Comparison of ENCODE assay signal across 8 cellular contexts in the genomic region with DNA sequence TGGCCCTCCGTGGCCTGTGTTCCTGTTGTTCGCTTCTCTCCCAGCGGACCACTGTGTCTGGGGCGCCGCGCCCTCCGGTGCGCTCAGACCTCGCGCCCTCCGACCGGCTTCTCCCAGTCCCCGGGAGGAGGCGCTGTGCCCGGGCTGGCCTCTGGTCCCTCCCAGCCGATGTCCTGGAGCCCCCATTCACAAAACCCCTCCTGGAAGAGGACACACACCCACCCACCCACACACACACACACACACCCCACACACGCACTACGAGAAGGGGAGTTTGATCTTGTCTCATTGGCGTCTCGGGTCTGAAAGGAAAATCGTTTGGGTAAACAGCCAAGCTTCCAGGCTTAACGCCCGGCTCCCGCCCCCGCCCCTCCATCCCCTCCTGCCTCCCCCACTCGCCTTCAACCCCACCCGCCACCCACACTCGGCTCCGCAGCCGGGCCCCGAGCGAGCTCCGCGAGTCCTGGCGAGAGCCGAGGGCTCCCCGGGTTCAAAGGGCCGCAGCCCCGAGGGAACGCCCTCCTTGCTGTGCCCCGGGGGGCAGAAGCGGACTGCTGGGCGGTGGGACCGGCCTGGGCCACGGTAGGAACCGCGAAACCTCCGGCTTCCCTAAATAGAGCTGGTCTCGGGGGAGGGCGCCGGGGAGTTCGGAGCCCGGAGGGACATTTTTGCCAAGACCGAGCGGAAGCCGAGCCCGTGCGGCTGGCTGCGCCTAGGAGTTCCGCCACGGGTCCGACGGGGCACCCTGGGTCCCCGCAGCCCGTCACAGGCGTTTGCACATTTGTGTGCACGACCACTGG.
DNase-seq lines count a peak whose midpoint lies in the region; ATAC-seq and TF ChIP-seq lines count a peak whose summit lies in the region.

No MANE protein-coding gene starts in this region.

- no peaks in the 10 kb centered on the region for H3K9me3 ChIP-seq in iPS-15b (ENCODE audit: control insufficient read depth, insufficient read depth, low read length)

- H3K27me3 ChIP-seq in iPS-15b (ENCODE audit: control insufficient read depth, insufficient read depth, low read length) = peaks cover 99% of the 10 kb centered on the region

- no peak overlapping the region for H3K9ac ChIP-seq in iPS-15b (ENCODE audit: low read depth, low read length)

- H3K4me3 ChIP-seq in astrocyte of the cerebellum (ENCODE audit: low read depth, low read length) (peak overlapping the region; percentile 58), iPS-15b (ENCODE audit: low read depth, low read length) (peak overlapping the region; percentile 48), skeletal muscle cell (ENCODE audit: low read depth, low read length) (peak overlapping the region; percentile 60)

- in situ Hi-C loops in astrocyte of the cerebellum (cut with HindIII; ENCODE audit: low sequenced_read_pairs) = no loop called here

- no peak for DNase-seq in astrocyte of the cerebellum (ENCODE audit: low read depth)
- DNase-seq in skeletal muscle cell (ENCODE audit: low read depth) = no peak
- no peak for DNase-seq in activated gamma-delta T cell (lab: John Stamatoyannopoulos, UW)
- no peak for DNase-seq in GM19238 (ENCODE audit: insufficient read length, low spot score)
- no peak for DNase-seq in NCI-H2171 treated with DMSO at 0.1 percent for 48 hours (lab: John Stamatoyannopoulos, UW)
- no peak for DNase-seq in activated naive CD8-positive, alpha-beta T cell treated with anti-CD3 and anti-CD28 coated beads, Interleukin-2, amount 50 U/mL, for 24 hours

- H3K36me3 Mint-ChIP-seq in activated naive CD8-positive, alpha-beta T cell treated with anti-CD3 and anti-CD28 coated beads, Interleukin-2, amount 50 U/mL, for 24 hours (ENCODE audit: low read depth) = no peaks in the 10 kb centered on the region

- no peak for ATAC-seq in activated naive CD8-positive, alpha-beta T cell treated with anti-CD3 and anti-CD28 coated beads, Interleukin-2, amount 50 U/mL, for 24 hours

- no peak overlapping the region for H3K4me3 Mint-ChIP-seq in activated naive CD8-positive, alpha-beta T cell treated with anti-CD3 and anti-CD28 coated beads, Interleukin-2, amount 50 U/mL, for 24 hours

- peak; percentile 72 for TF ChIP-seq CTCF in GM12874 (IDR thresholded peaks at IDR 0.05; ENCODE audit: insufficient read depth, low read depth, low read length)
- TF ChIP-seq CTCF in astrocyte of the cerebellum (IDR thresholded peaks at IDR 0.05; ENCODE audit: low read depth, low read length, missing control alignments) = peak; percentile 76

- no peak overlapping the region for H3K27ac Mint-ChIP-seq in activated naive CD8-positive, alpha-beta T cell treated with anti-CD3 and anti-CD28 coated beads, Interleukin-2, amount 50 U/mL, for 24 hours

- H3K4me1 ChIP-seq in iPS-15b (ENCODE audit: control insufficient read depth, insufficient read depth, low read length) = peaks cover 5% of the 10 kb centered on the region

- H3K9me3 Mint-ChIP-seq in activated naive CD8-positive, alpha-beta T cell treated with anti-CD3 and anti-CD28 coated beads, Interleukin-2, amount 50 U/mL, for 24 hours = no peaks in the 10 kb centered on the region

- H3K36me3 ChIP-seq in iPS-15b (ENCODE audit: control insufficient read depth, insufficient read depth, low read length) = no peaks in the 10 kb centered on the region

- H3K27me3 Mint-ChIP-seq in activated naive CD8-positive, alpha-beta T cell treated with anti-CD3 and anti-CD28 coated beads, Interleukin-2, amount 50 U/mL, for 24 hours = peaks cover 60% of the 10 kb centered on the region

- peaks cover 23% of the 10 kb centered on the region for H3K4me1 Mint-ChIP-seq in activated naive CD8-positive, alpha-beta T cell treated with anti-CD3 and anti-CD28 coated beads, Interleukin-2, amount 50 U/mL, for 24 hours
